8 cellular contexts compared by ENCODE assay signal in the genomic region with DNA sequence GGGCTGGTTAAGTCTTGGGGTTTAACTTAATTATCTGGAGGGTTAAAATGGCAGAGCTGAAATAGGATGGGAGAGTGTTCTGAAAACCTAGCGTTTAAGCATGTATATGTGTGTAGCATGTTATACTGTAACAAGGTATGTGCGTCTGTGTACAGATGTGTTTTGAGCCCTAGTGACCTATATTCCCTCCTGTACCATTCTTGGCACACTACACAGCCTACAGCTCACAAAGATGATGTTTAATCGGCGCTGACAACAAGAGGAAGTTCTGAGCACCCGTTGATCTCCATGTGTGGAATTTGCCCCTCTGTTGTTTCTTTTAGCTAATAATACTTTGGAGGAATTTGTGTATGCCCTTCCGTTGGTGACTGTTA. TPM values are rescaled to one million over a fixed set of nuclear protein-coding genes. Genes with fewer than 3 reads are reported as not detected.
A peak's percentile ranks its signal among the peaks of the same experiment; 100 is the strongest.
DNase-seq lines count a peak whose midpoint lies in the region; ATAC-seq and TF ChIP-seq lines count a peak whose summit lies in the region.

No MANE protein-coding gene starts in this region.

- no peaks in the 10 kb centered on the region for H3K27me3 ChIP-seq in ascending aorta
- H3K27me3 ChIP-seq in left lung: peaks cover 0 to 31% of the 10 kb centered on the region in 2 donors

- H3K27ac ChIP-seq in ascending aorta (peak overlapping the region; percentile 71 to 79), left lung (no peak overlapping the region)

- ATAC-seq in left lung (no peak), GM21515 (IDR thresholded peaks at IDR 0.05; ENCODE audit: unreplicated experiment) (no peak)

- H3K36me3 Mint-ChIP-seq in activated naive CD4-positive, alpha-beta T cell treated with anti-CD3 and anti-CD28 coated beads for 36 hours (ENCODE audit: low read depth): no peaks in the 10 kb centered on the region
- H3K36me3 Mint-ChIP-seq in type B pancreatic cell: no peaks in the 10 kb centered on the region

- peaks cover 0 to 22% of the 10 kb centered on the region in 2 donors for H3K4me1 ChIP-seq in ascending aorta
- H3K4me1 ChIP-seq in left lung: peaks cover 4 to 25% of the 10 kb centered on the region in 2 donors

- no peak overlapping the region for H3K27ac Mint-ChIP-seq in activated naive CD4-positive, alpha-beta T cell treated with anti-CD3 and anti-CD28 coated beads for 36 hours
- H3K27ac Mint-ChIP-seq in type B pancreatic cell: peak overlapping the region; percentile 92

- CTCF ChIA-PET in activated naive CD4-positive, alpha-beta T cell treated with anti-CD3 and anti-CD28 coated beads for 36 hours (lab: Charles Lee): interaction anchor here (0.5 to 4.6 kb wide), 3 partner anchors 186 to 554 kb away, joined by 3 to 93 read pairs (median 4); no protein-coding TSS in a partner anchor

- intact Hi-C loops in activated naive CD4-positive, alpha-beta T cell treated with anti-CD3 and anti-CD28 coated beads for 36 hours (cut with micrococcal nuclease): no loop called here
- intact Hi-C loops in ascending aorta (cut with DNase I) (no loop called here), left lung (cut with DNase I) (no loop called here)

- H3K27me3 Mint-ChIP-seq in activated naive CD4-positive, alpha-beta T cell treated with anti-CD3 and anti-CD28 coated beads for 36 hours (ENCODE audit: low read depth): no peaks in the 10 kb centered on the region
- no peaks in the 10 kb centered on the region for H3K27me3 Mint-ChIP-seq in type B pancreatic cell

- H3K36me3 ChIP-seq in ascending aorta (no peaks in the 10 kb centered on the region), left lung (no peaks in the 10 kb centered on the region)

- no peak for DNase-seq in activated naive CD4-positive, alpha-beta T cell treated with anti-CD3 and anti-CD28 coated beads for 36 hours
- DNase-seq in activated naive CD4-positive, alpha-beta T cell (lab: John Stamatoyannopoulos, UW): no peak
- DNase-seq in ascending aorta (ENCODE audit: low spot score in 2 of 2) (no peak), left lung (no peak), type B pancreatic cell (ENCODE audit: extremely low spot score, unreplicated experiment) (no peak), T1000 (lab: John Stamatoyannopoulos, UW) (no peak)
- no peak for DNase-seq in stimulated activated CD4-positive, alpha-beta T cell treated with anti-CD3 and anti-CD28 coated beads, Interleukin-12 subunit alpha, Interleukin-12 subunit beta, amount 100 ng/mL, for 4 hours

- H3K4me3 ChIP-seq in ascending aorta (peak overlapping the region; percentile 67 to 89), left lung (peak overlapping the region; percentile 68 to 77)

- H3K4me1 Mint-ChIP-seq in activated naive CD4-positive, alpha-beta T cell treated with anti-CD3 and anti-CD28 coated beads for 36 hours (ENCODE audit: low read depth): peaks cover 29% of the 10 kb centered on the region
- H3K4me1 Mint-ChIP-seq in type B pancreatic cell (ENCODE audit: unreplicated experiment): peaks cover 22% of the 10 kb centered on the region

- H3K9me3 Mint-ChIP-seq in activated naive CD4-positive, alpha-beta T cell treated with anti-CD3 and anti-CD28 coated beads for 36 hours: no peaks in the 10 kb centered on the region
- H3K9me3 Mint-ChIP-seq in type B pancreatic cell: no peaks in the 10 kb centered on the region

- no peaks in the 10 kb centered on the region for H3K9me3 ChIP-seq in ascending aorta
- no peaks in the 10 kb centered on the region for H3K9me3 ChIP-seq in left lung

- no peak for TF ChIP-seq CTCF in ascending aorta (IDR thresholded peaks at IDR 0.05)
- no peak for TF ChIP-seq CTCF in left lung (IDR thresholded peaks at IDR 0.05)
- TF ChIP-seq CTCF in type B pancreatic cell (conservative IDR thresholded peaks at IDR 0.05): no peak

- H3K4me3 Mint-ChIP-seq in activated naive CD4-positive, alpha-beta T cell treated with anti-CD3 and anti-CD28 coated beads for 36 hours: peak overlapping the region; percentile 83
- H3K4me3 Mint-ChIP-seq in type B pancreatic cell: peak overlapping the region; percentile 95

RNA-seq across cellular contexts. Expression of a gene that starts 1.4 kb away (rescaled TPM):
- total RNA-seq in activated naive CD4-positive, alpha-beta T cell treated with anti-CD3 and anti-CD28 coated beads for 36 hours: 1 to 10 TPM; 3.9 to 4.0 TPM
- total RNA-seq in ascending aorta (16.1 TPM), left lung (10 to 100 TPM; 16.4 to 22.2 TPM), type B pancreatic cell (ENCODE audit: low replicate concordance) (11.8 and 17.2 TPM in 2 replicates)

Comparison
In these comparisons a context has a peak if more than half of its experiments do, and no peak if none do; other contexts are left out.
1. H3K27ac ChIP-seq: peak in ascending aorta (2 of 2); none in left lung (0 of 2).